Comparison of ENCODE assay signal across 10 cellular contexts in genomic region chr15:29888651-29889050, GRCh38.
DNase-seq lines count a peak whose midpoint lies in the region; ATAC-seq and TF ChIP-seq lines count a peak whose summit lies in the region.
"Had no signal": no experiment of that assay in that cellular context is flagged by ENCODE, and none has a peak within 500 bp of the region (broad histone marks: within the 10 kb centered on the region; RNA-seq: fewer than 3 reads in every experiment).

No MANE protein-coding gene starts in this region.

- in situ Hi-C loops in GM13976 (cut with MboI; ENCODE audit: low sequenced_read_pairs, unreplicated experiment) = no loop called here

- H3K27me3 Mint-ChIP-seq in WTC11 (ENCODE audit: low read depth) = no peaks in the 10 kb centered on the region; the same call in 1 of the 2 replicates
- H3K27me3 Mint-ChIP-seq in stimulated activated naive CD8-positive, alpha-beta T cell treated with anti-CD3 and anti-CD28 coated beads, Interleukin-15, amount 100 ng/mL, for 72 hours = peaks cover 60% of the 10 kb centered on the region

- peaks cover 41% of the 10 kb centered on the region for H3K4me1 Mint-ChIP-seq in WTC11
- H3K4me1 Mint-ChIP-seq in stimulated activated naive CD8-positive, alpha-beta T cell treated with anti-CD3 and anti-CD28 coated beads, Interleukin-15, amount 100 ng/mL, for 72 hours = no peaks in the 10 kb centered on the region

- peaks cover 22% of the 10 kb centered on the region for H3K9me3 Mint-ChIP-seq in WTC11
- H3K9me3 Mint-ChIP-seq in stimulated activated naive CD8-positive, alpha-beta T cell treated with anti-CD3 and anti-CD28 coated beads, Interleukin-15, amount 100 ng/mL, for 72 hours = no peaks in the 10 kb centered on the region

- POLR2A ChIA-PET in WTC11 (lab: Charles Lee) = no interaction called here

- TF ChIP-seq CTCF in WTC11 (IDR thresholded peaks at IDR 0.05) (no peak), heart right ventricle (IDR thresholded peaks at IDR 0.05) (no peak), GM13976 (IDR thresholded peaks at IDR 0.05; ENCODE audit: borderline replicate concordance, control extremely low read depth, extremely low read depth, insufficient read depth, missing control alignments) (no peak)

- peaks cover 6 to 59% (median 40%) of the 10 kb centered on the region in 9 donors for H3K4me1 ChIP-seq in heart right ventricle
- H3K4me1 ChIP-seq: BE2C had no signal

- peak overlapping the region in 8 of 10 donors; percentile 8 to 63 (median 59) for H3K27ac ChIP-seq in heart right ventricle
- H3K27ac ChIP-seq: epithelial cell of prostate had no signal

- intact Hi-C loops in heart right ventricle (cut with DNase I) = loop anchor here in 1 of 10 donors (5.0 kb wide), 1 partner anchor 34 kb away; no protein-coding TSS in a partner anchor

- 26 to 36% methylated on average over 5 of the region's 5 CpGs for WGBS in heart right ventricle, 2 donors

- CTCF ChIA-PET in WTC11 (lab: Charles Lee) = interaction anchor here (6.8 kb wide), 1 partner anchor 36 kb away, joined by 61 read pairs; no protein-coding TSS in a partner anchor

- H3K36me3 Mint-ChIP-seq in WTC11 = peaks cover 18% of the 10 kb centered on the region

- peak overlapping the region; percentile 29; the same call in 1 of the 2 replicates for H3K4me3 Mint-ChIP-seq in WTC11
- H3K4me3 Mint-ChIP-seq in stimulated activated naive CD8-positive, alpha-beta T cell treated with anti-CD3 and anti-CD28 coated beads, Interleukin-15, amount 100 ng/mL, for 72 hours = no peak overlapping the region

- DNase-seq in Ammon's horn (ENCODE audit: low spot score) = peak; percentile 75
- peak; percentile 33 for DNase-seq in WTC11 (ENCODE audit: low spot score)
- peak in 1 of 2 donors; percentile 39 for DNase-seq in heart right ventricle
- DNase-seq in occipital lobe (lab: John Stamatoyannopoulos, UW) = peak; percentile 30
- DNase-seq in GM13976 (ENCODE audit: low spot score) = no peak
- DNase-seq in NCI-H2227 treated with DMSO at 0.1 percent for 48 hours (lab: John Stamatoyannopoulos, UW) = no peak
- no peak for DNase-seq in stimulated activated naive CD8-positive, alpha-beta T cell treated with anti-CD3 and anti-CD28 coated beads, Interleukin-15, amount 100 ng/mL, for 72 hours
- DNase-seq: BE2C had no signal

- ATAC-seq in WTC11 = peak; percentile 86
- ATAC-seq in heart right ventricle = peak; percentile 83 to 96 (median 88)
- no peak for ATAC-seq in HG02759 (IDR thresholded peaks at IDR 0.05; ENCODE audit: unreplicated experiment)
- no peak for ATAC-seq in stimulated activated naive CD8-positive, alpha-beta T cell treated with anti-CD3 and anti-CD28 coated beads, Interleukin-15, amount 100 ng/mL, for 72 hours

- peaks cover 0 to 7% (median 0%) of the 10 kb centered on the region in 11 donors for H3K9me3 ChIP-seq in heart right ventricle
- H3K9me3 ChIP-seq: BE2C had no signal

- H3K4me3 ChIP-seq in heart right ventricle = no peak overlapping the region

- H3K36me3 ChIP-seq in heart right ventricle = no peaks in the 10 kb centered on the region
- H3K36me3 ChIP-seq: BE2C had no signal

- peak overlapping the region; percentile 91 for H3K27ac Mint-ChIP-seq in WTC11
- H3K27ac Mint-ChIP-seq in stimulated activated naive CD8-positive, alpha-beta T cell treated with anti-CD3 and anti-CD28 coated beads, Interleukin-15, amount 100 ng/mL, for 72 hours = no peak overlapping the region

- H3K27me3 ChIP-seq in heart right ventricle = no peaks in the 10 kb centered on the region

TF ChIP-seq in WTC11, 78 proteins besides CTCF, POLR2A, EP300 and RAD21:
- TF ChIP-seq ZNF121 (CRISPR knock-in tag; IDR thresholded peaks at IDR 0.05) (no peak), ZNF317 (CRISPR knock-in tag; IDR thresholded peaks at IDR 0.05; ENCODE audit: borderline replicate concordance, low read depth) (no peak)
TF ChIP-seq in WTC11: peak in this region for 0.

Comparison
In these comparisons a context has a peak if more than half of its experiments do, and no peak if none do; other contexts are left out.
1. DNase-seq: peak in Ammon's horn (single experiment), WTC11 (single experiment) and occipital lobe (single experiment); none in GM13976 (single experiment), NCI-H2227 treated with DMSO at 0.1 percent for 48 hours (single experiment) and stimulated activated naive CD8-positive, alpha-beta T cell treated with anti-CD3 and anti-CD28 coated beads, Interleukin-15, amount 100 ng/mL, for 72 hours (0 of 2).
2. ATAC-seq: peak in WTC11 (single experiment) and heart right ventricle (8 of 8); none in HG02759 (single experiment) and stimulated activated naive CD8-positive, alpha-beta T cell treated with anti-CD3 and anti-CD28 coated beads, Interleukin-15, amount 100 ng/mL, for 72 hours (single experiment).